Comparison of ENCODE assay signal across 1 cellular context in genomic region chr22:23249506-23250423, GRCh38.
TF ChIP-seq lines count a peak whose summit lies in the region.

No MANE protein-coding gene starts in this region.

TF ChIP-seq in GM23338, 12 proteins besides CTCF, POLR2A, EP300 and RAD21 (continued from another document):
- no peak for TF ChIP-seq REST (IDR thresholded peaks at IDR 0.05; ENCODE audit: unreplicated experiment)
- TF ChIP-seq ETS1 (IDR thresholded peaks at IDR 0.05), result no peak
- no peak for TF ChIP-seq CREB1 (CRISPR knock-in tag; IDR thresholded peaks at IDR 0.05; ENCODE audit: low read depth)
- no peak for TF ChIP-seq ZNF462 (CRISPR knock-in tag; IDR thresholded peaks at IDR 0.05)
- no peak for TF ChIP-seq EZH2 (IDR thresholded peaks at IDR 0.05; ENCODE audit: low read depth, unreplicated experiment)
- no peak for TF ChIP-seq POLR2AphosphoS5 (IDR thresholded peaks at IDR 0.05; ENCODE audit: low read depth)
- no peak for TF ChIP-seq EZH2phosphoT487 (IDR thresholded peaks at IDR 0.05; ENCODE audit: unreplicated experiment)
- no peak for TF ChIP-seq ZNF331 (CRISPR knock-in tag; IDR thresholded peaks at IDR 0.05; ENCODE audit: low read depth)
